19 cellular contexts compared by ENCODE assay signal in the genomic region with DNA sequence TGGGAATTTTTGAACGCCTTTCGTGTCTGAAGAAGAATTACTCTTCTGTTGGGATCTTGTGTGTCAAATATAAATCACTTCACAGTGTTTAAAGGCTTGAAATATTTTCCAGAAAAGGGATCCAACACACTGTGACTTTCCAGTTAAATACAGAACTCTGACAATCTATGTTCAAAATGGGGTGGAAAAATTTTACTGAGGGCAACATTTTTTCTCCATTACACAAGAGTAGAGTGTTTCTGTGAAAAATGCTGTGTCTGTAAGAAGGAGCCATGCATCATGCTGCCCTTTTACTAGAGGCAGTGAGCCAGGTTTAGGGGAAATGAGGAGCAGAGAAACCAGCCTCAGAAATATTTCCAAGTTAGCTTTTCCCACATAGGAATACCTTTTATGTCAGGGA.
A peak's percentile ranks its signal among the peaks of the same experiment; 100 is the strongest.
DNase-seq lines count a peak whose midpoint lies in the region; ATAC-seq, FAIRE-seq and TF ChIP-seq lines count a peak whose summit lies in the region.
"Had no signal": no experiment of that assay in that cellular context is flagged by ENCODE, and none has a peak within 500 bp of the region (broad histone marks: within the 10 kb centered on the region; RNA-seq: fewer than 3 reads in every experiment).

No MANE protein-coding gene starts in this region.

- H3K36me3 ChIP-seq in brain microvascular endothelial cell (replicated peaks) (peaks cover 29% of the 10 kb centered on the region), lower lobe of right lung (peaks cover 98% of the 10 kb centered on the region), stomach (peaks cover 31 to 98% (median 85%) of the 10 kb centered on the region in 4 donors)

- no peak overlapping the region for H3K27ac Mint-ChIP-seq in activated T-helper 2 cell treated with anti-CD3 and anti-CD28 coated beads, Interferon-gamma antibody, Interleukin-2, Interleukin-4, amounts not matched to agents 10 μg/mL and 5 μg/mL and 100 μg/mL, durations not matched to agents 14 hours and 24 hours and 36 hours
- H3K27ac Mint-ChIP-seq: activated naive CD8-positive, alpha-beta T cell treated with anti-CD3 and anti-CD28 coated beads, Interleukin-2, amount 50 U/mL, for 24 hours; activated T-helper 17 cell treated with anti-CD3 and anti-CD28 coated beads, Interleukin-2, amount 50 U/mL, for 72 hours; WTC11 had no signal

- TF ChIP-seq CTCF in brain microvascular endothelial cell (IDR thresholded peaks at IDR 0.05; ENCODE audit: low read depth, low read length, missing control alignments), result no peak
- no peak for TF ChIP-seq CTCF in lower lobe of right lung (IDR thresholded peaks at IDR 0.05)
- TF ChIP-seq CTCF in stomach (IDR thresholded peaks at IDR 0.05), result no peak

- H3K9me3 Mint-ChIP-seq in activated T-helper 2 cell treated with anti-CD3 and anti-CD28 coated beads, Interferon-gamma antibody, Interleukin-2, Interleukin-4, amounts not matched to agents 10 μg/mL and 5 μg/mL and 100 μg/mL, durations not matched to agents 14 hours and 24 hours and 36 hours, result no peaks in the 10 kb centered on the region
- H3K9me3 Mint-ChIP-seq: activated naive CD8-positive, alpha-beta T cell treated with anti-CD3 and anti-CD28 coated beads, Interleukin-2, amount 50 U/mL, for 24 hours; activated T-helper 17 cell treated with anti-CD3 and anti-CD28 coated beads, Interleukin-2, amount 50 U/mL, for 72 hours; naive thymus-derived CD8-positive, alpha-beta T cell; WTC11 had no signal

- no peak for TF ChIP-seq POLR2A in stomach (IDR thresholded peaks at IDR 0.05)
- TF ChIP-seq POLR2A in GM12891 (IDR thresholded peaks at IDR 0.05; ENCODE audit: low read depth, low read length), result no peak

- H3K4me3 ChIP-seq in brain microvascular endothelial cell (ENCODE audit: low read depth, low read length) (no peak overlapping the region), lower lobe of right lung (no peak overlapping the region), stomach (no peak overlapping the region)
- H3K4me3 ChIP-seq: gastrocnemius medialis had no signal

- 71 to 96% (median 85%) methylated on average over 2 of the region's 2 CpGs for WGBS in stomach, 5 donors

- peaks cover 6% of the 10 kb centered on the region for H3K4me1 Mint-ChIP-seq in activated T-helper 2 cell treated with anti-CD3 and anti-CD28 coated beads, Interferon-gamma antibody, Interleukin-2, Interleukin-4, amounts not matched to agents 10 μg/mL and 5 μg/mL and 100 μg/mL, durations not matched to agents 14 hours and 24 hours and 36 hours (ENCODE audit: low read depth)
- H3K4me1 Mint-ChIP-seq: activated T-helper 17 cell treated with anti-CD3 and anti-CD28 coated beads, Interleukin-2, amount 50 U/mL, for 72 hours had no signal

- TF ChIP-seq EP300 in stomach (IDR thresholded peaks at IDR 0.05), result no peak

- in situ Hi-C loops in brain microvascular endothelial cell (cut with HindIII; ENCODE audit: low pct_ligation_motif_present, low sequenced_read_pairs), result no loop called here

- DNase-seq in GM04503 (ENCODE audit: low read depth), result peak; percentile 45
- no peak for DNase-seq in brain microvascular endothelial cell
- no peak for DNase-seq in lower lobe of right lung
- DNase-seq in stomach, result no peak
- no peak for DNase-seq in HTR-8/SVneo (ENCODE audit: insufficient read length, low spot score)
- DNase-seq in activated T-helper 2 cell treated with anti-CD3 and anti-CD28 coated beads, Interferon-gamma antibody, Interleukin-2, Interleukin-4, amounts not matched to agents 10 μg/mL and 5 μg/mL and 100 μg/mL, durations not matched to agents 14 hours and 24 hours and 36 hours (ENCODE audit: low spot score), result no peak
- no peak for DNase-seq in stimulated activated CD4-positive, alpha-beta T cell treated with anti-CD3 and anti-CD28 coated beads, Interleukin-2, amount 100 ng/mL, for 48 hours
- DNase-seq in GM12891 (ENCODE audit: insufficient read length, low spot score), result no peak
- DNase-seq: activated naive CD8-positive, alpha-beta T cell treated with anti-CD3 and anti-CD28 coated beads, Interleukin-2, amount 50 U/mL, for 24 hours; EL; gastrocnemius medialis; naive thymus-derived CD8-positive, alpha-beta T cell; NCI-H1930; NCI-H446; SHP77; stimulated activated naive CD8-positive, alpha-beta T cell treated with anti-CD3 and anti-CD28 coated beads, Interleukin-15, Interleukin-2, amounts not matched to agents 100 U/mL and 50 U/mL, for 24 hours had no signal

- H3K27me3 Mint-ChIP-seq in activated T-helper 2 cell treated with anti-CD3 and anti-CD28 coated beads, Interferon-gamma antibody, Interleukin-2, Interleukin-4, amounts not matched to agents 10 μg/mL and 5 μg/mL and 100 μg/mL, durations not matched to agents 14 hours and 24 hours and 36 hours (ENCODE audit: low read depth), result no peaks in the 10 kb centered on the region
- H3K27me3 Mint-ChIP-seq: activated naive CD8-positive, alpha-beta T cell treated with anti-CD3 and anti-CD28 coated beads, Interleukin-2, amount 50 U/mL, for 24 hours; activated T-helper 17 cell treated with anti-CD3 and anti-CD28 coated beads, Interleukin-2, amount 50 U/mL, for 72 hours; naive thymus-derived CD8-positive, alpha-beta T cell had no signal

- H3K9me3 ChIP-seq in lower lobe of right lung, result no peaks in the 10 kb centered on the region
- H3K9me3 ChIP-seq in stomach, result no peaks in the 10 kb centered on the region
- H3K9me3 ChIP-seq: gastrocnemius medialis had no signal

- H3K4me1 ChIP-seq in lower lobe of right lung, result peaks cover 8% of the 10 kb centered on the region
- peaks cover 0 to 32% (median 9%) of the 10 kb centered on the region in 4 donors for H3K4me1 ChIP-seq in stomach

- intact Hi-C loops in lower lobe of right lung (cut with DNase I), result no loop called here
- intact Hi-C loops in stomach (cut with DNase I; ENCODE audit: low total_unique reads), result loop anchor here (10.0 kb wide), 2 partner anchors 308 to 338 kb away; no protein-coding TSS in a partner anchor
- intact Hi-C loops in activated T-helper 2 cell treated with anti-CD3 and anti-CD28 coated beads, Interferon-gamma antibody, Interleukin-2, Interleukin-4, amounts not matched to agents 10 μg/mL and 5 μg/mL and 100 μg/mL, durations not matched to agents 14 hours and 24 hours and 36 hours (cut with micrococcal nuclease), result no loop called here

- no peak for ATAC-seq in lower lobe of right lung
- ATAC-seq: activated naive CD8-positive, alpha-beta T cell treated with anti-CD3 and anti-CD28 coated beads, Interleukin-2, amount 50 U/mL, for 24 hours; activated T-helper 17 cell treated with anti-CD3 and anti-CD28 coated beads, Interleukin-2, amount 50 U/mL, for 72 hours; gastrocnemius medialis; HepG2; naive thymus-derived CD8-positive, alpha-beta T cell; stimulated activated naive CD8-positive, alpha-beta T cell treated with anti-CD3 and anti-CD28 coated beads, Interleukin-15, Interleukin-2, amounts not matched to agents 100 U/mL and 50 U/mL, for 24 hours; WTC11 had no signal

- peaks cover 62% of the 10 kb centered on the region for H3K36me3 Mint-ChIP-seq in activated T-helper 2 cell treated with anti-CD3 and anti-CD28 coated beads, Interferon-gamma antibody, Interleukin-2, Interleukin-4, amounts not matched to agents 10 μg/mL and 5 μg/mL and 100 μg/mL, durations not matched to agents 14 hours and 24 hours and 36 hours (ENCODE audit: low read depth)

- no peak overlapping the region for H3K4me3 Mint-ChIP-seq in activated T-helper 2 cell treated with anti-CD3 and anti-CD28 coated beads, Interferon-gamma antibody, Interleukin-2, Interleukin-4, amounts not matched to agents 10 μg/mL and 5 μg/mL and 100 μg/mL, durations not matched to agents 14 hours and 24 hours and 36 hours (ENCODE audit: low read depth)
- H3K4me3 Mint-ChIP-seq: activated naive CD8-positive, alpha-beta T cell treated with anti-CD3 and anti-CD28 coated beads, Interleukin-2, amount 50 U/mL, for 24 hours; activated T-helper 17 cell treated with anti-CD3 and anti-CD28 coated beads, Interleukin-2, amount 50 U/mL, for 72 hours; naive thymus-derived CD8-positive, alpha-beta T cell; WTC11 had no signal

- FAIRE-seq in HTR-8/SVneo (lab: Jason Lieb, UNC) (no peak), GM12891 (lab: Jason Lieb, UNC) (no peak)
- FAIRE-seq: HepG2 had no signal

- H3K27ac ChIP-seq in brain microvascular endothelial cell, result peak overlapping the region; percentile 67
- peak overlapping the region; percentile 16 for H3K27ac ChIP-seq in lower lobe of right lung
- peak overlapping the region in 4 of 5 donors; percentile 51 to 78 (median 68) for H3K27ac ChIP-seq in stomach

- H3K27me3 ChIP-seq in brain microvascular endothelial cell (replicated peaks) (no peaks in the 10 kb centered on the region), lower lobe of right lung (ENCODE audit: low read depth) (no peaks in the 10 kb centered on the region), stomach (no peaks in the 10 kb centered on the region)
- H3K27me3 ChIP-seq: gastrocnemius medialis had no signal

TF ChIP-seq in GM12891, 5 proteins besides CTCF, POLR2A, EP300 and RAD21:
- TF ChIP-seq SPI1 (IDR thresholded peaks at IDR 0.05; ENCODE audit: low read depth, low read length) (no peak), POU2F2 (IDR thresholded peaks at IDR 0.05; ENCODE audit: low read depth, low read length) (no peak), TAF1 (IDR thresholded peaks at IDR 0.05; ENCODE audit: low read depth, low read length) (no peak), POLR2AphosphoS5 (IDR thresholded peaks at IDR 0.05; ENCODE audit: low read depth, low read length) (no peak), PAX5 (IDR thresholded peaks at IDR 0.05; ENCODE audit: insufficient read depth, low read length, severe bottlenecking) (no peak)

Comparison
In these comparisons a context has a peak if more than half of its experiments do, and no peak if none do; other contexts are left out.
1. H3K27ac ChIP-seq: peak in every context shown above with its lines; median percentile 68 in stomach; 67 in brain microvascular endothelial cell; 16 in lower lobe of right lung.